In genomic region chr11:126989942-126990715, GRCh38 we compare ENCODE assay signal across 8 cellular contexts. TPM values are rescaled to one million over a fixed set of nuclear protein-coding genes. Genes with fewer than 3 reads are reported as not detected.
DNase-seq lines count a peak whose midpoint lies in the region; ATAC-seq and TF ChIP-seq lines count a peak whose summit lies in the region.

No MANE protein-coding gene starts in this region.

- intact Hi-C loops in left ventricle myocardium inferior (cut with micrococcal nuclease), result no loop called here

- 20 to 21% methylated on average over 20 to 22 of the region's 22 CpGs for WGBS in GM23248 (ENCODE audit: low coverage in 1 of 2, low lambda C conversion rate in 2 of 2, missing lambda C conversion rate in 2 of 2), 2 experiments

- H3K79me2 ChIP-seq in GM23248 (ENCODE audit: insufficient read depth) (peaks cover 61% of the 10 kb centered on the region), MM.1S (ENCODE audit: low read length) (no peaks in the 10 kb centered on the region)

- no peaks in the 10 kb centered on the region for H3K9me2 ChIP-seq in GM23248 (ENCODE audit: insufficient read depth)
- H3K9me2 ChIP-seq in MM.1S (replicated peaks; ENCODE audit: insufficient read depth, low read length), result no peaks in the 10 kb centered on the region

- peak overlapping the region; percentile 83 for H3K9ac ChIP-seq in GM23248
- H3K9ac ChIP-seq in MM.1S (ENCODE audit: low read length), result no peak overlapping the region
- no peak overlapping the region for H3K9ac ChIP-seq in SK-N-MC (ENCODE audit: insufficient read length)
- peak overlapping the region; percentile 31 for H3K9ac ChIP-seq in adipocyte (ENCODE audit: low read length)

- DNase-seq in EL (peak; percentile 84), GM23248 (peak; percentile 87), MM.1S (peak; percentile 61), SK-N-MC (ENCODE audit: low read depth, low spot score) (peak; percentile 34), adipocyte (ENCODE audit: low read depth) (peak; percentile 91), left ventricle myocardium inferior (peak; percentile 62), renal cortical epithelial cell (ENCODE audit: low read depth) (peak; percentile 49)

- in situ Hi-C loops in GM23248 (cut with MboI), result loop anchor here (10.0 kb wide), 2 partner anchors 275 to 375 kb away; no protein-coding TSS in a partner anchor

- H3K4me3 ChIP-seq in GM23248 (peak overlapping the region; percentile 46), MM.1S (ENCODE audit: low read length) (no peak overlapping the region), SK-N-MC (no peak overlapping the region), adipocyte (ENCODE audit: low read length) (no peak overlapping the region), left ventricle myocardium inferior (no peak overlapping the region)

- peak; percentile 93 for TF ChIP-seq CTCF in MM.1S (IDR thresholded peaks at IDR 0.05; ENCODE audit: low read length)
- peak; percentile 93 for TF ChIP-seq CTCF in left ventricle myocardium inferior (IDR thresholded peaks at IDR 0.05; ENCODE audit: borderline replicate concordance)

- peak overlapping the region; percentile 83 for H3K4me2 ChIP-seq in GM23248 (ENCODE audit: unreplicated experiment)
- H3K4me2 ChIP-seq in MM.1S (ENCODE audit: low read depth, low read length), result peak overlapping the region; percentile 57; the same call in 1 of the 2 replicates

- ATAC-seq in HG02763 (IDR thresholded peaks at IDR 0.05; ENCODE audit: unreplicated experiment), result no peak

- H3K27ac ChIP-seq in GM23248, result peak overlapping the region; percentile 100
- no peak overlapping the region for H3K27ac ChIP-seq in MM.1S (ENCODE audit: low read length)
- H3K27ac ChIP-seq in SK-N-MC, result no peak overlapping the region
- no peak overlapping the region for H3K27ac ChIP-seq in left ventricle myocardium inferior (replicated peaks)

- H3F3A ChIP-seq in GM23248 (ENCODE audit: insufficient read depth) (peaks cover 43% of the 10 kb centered on the region), MM.1S (ENCODE audit: insufficient read depth, low read length) (no peaks in the 10 kb centered on the region)

- H3K36me3 ChIP-seq in GM23248 (ENCODE audit: low read depth), result no peaks in the 10 kb centered on the region
- H3K36me3 ChIP-seq in MM.1S (replicated peaks; ENCODE audit: insufficient read depth, low read length), result no peaks in the 10 kb centered on the region
- no peaks in the 10 kb centered on the region for H3K36me3 ChIP-seq in SK-N-MC (ENCODE audit: insufficient read depth, low read length)
- H3K36me3 ChIP-seq in adipocyte (ENCODE audit: control insufficient read depth, insufficient read depth, low read length, severe bottlenecking), result no peaks in the 10 kb centered on the region
- no peaks in the 10 kb centered on the region for H3K36me3 ChIP-seq in left ventricle myocardium inferior

- no peaks in the 10 kb centered on the region for H4K20me1 ChIP-seq in GM23248 (ENCODE audit: insufficient read depth)
- H4K20me1 ChIP-seq in MM.1S (ENCODE audit: insufficient read depth, low read length), result no peaks in the 10 kb centered on the region

- H2AFZ ChIP-seq in GM23248 (peak overlapping the region; percentile 55), MM.1S (ENCODE audit: low read length) (0 out of 2 replicates have a peak overlapping the region, but pooled peaks have one; percentile 40)

- H3K4me1 ChIP-seq in GM23248 (ENCODE audit: insufficient read depth) (peaks cover 55% of the 10 kb centered on the region), MM.1S (ENCODE audit: low read length) (peaks cover 12% of the 10 kb centered on the region), adipocyte (ENCODE audit: control insufficient read depth, insufficient read depth, low read length) (peaks cover 37% of the 10 kb centered on the region), left ventricle myocardium inferior (no peaks in the 10 kb centered on the region)

- H3K9me3 ChIP-seq in GM23248 (ENCODE audit: low read depth), result no peaks in the 10 kb centered on the region
- no peaks in the 10 kb centered on the region for H3K9me3 ChIP-seq in MM.1S (replicated peaks; ENCODE audit: insufficient read depth, low read length)
- H3K9me3 ChIP-seq in SK-N-MC (ENCODE audit: low read depth, low read length), result no peaks in the 10 kb centered on the region
- no peaks in the 10 kb centered on the region for H3K9me3 ChIP-seq in adipocyte (ENCODE audit: control insufficient read depth, low read length)
- H3K9me3 ChIP-seq in left ventricle myocardium inferior (replicated peaks), result no peaks in the 10 kb centered on the region

- H3K27me3 ChIP-seq in GM23248 (replicated peaks; ENCODE audit: insufficient read depth) (no peaks in the 10 kb centered on the region), MM.1S (replicated peaks; ENCODE audit: insufficient read depth, low read length) (no peaks in the 10 kb centered on the region), adipocyte (replicated peaks; ENCODE audit: control insufficient read depth, insufficient read depth, low read length) (no peaks in the 10 kb centered on the region), left ventricle myocardium inferior (ENCODE audit: low read depth) (peaks cover 96% of the 10 kb centered on the region)

RNA-seq across cellular contexts. Expression of gene KIRREL3, which starts 10.4 kb away (rescaled TPM):
- total RNA-seq in GM23248 (2014; rRNA removed; shearing (Covaris generic)), result 31.1 and 35.6 TPM in 2 replicates
- polyA plus RNA-seq in GM23248 (2016; fragmentation: Nextera tagmentation; extraction: Ambion mirVana), result 16.1 and 17.5 TPM in 2 replicates
- total RNA-seq in left ventricle myocardium inferior (0.74 TPM), renal cortical epithelial cell (0.10 and 7.6 TPM in 2 replicates)

Comparison
In these comparisons a context has a peak if more than half of its experiments do, and no peak if none do; other contexts are left out.
1. DNase-seq: peak in every context shown above with its lines; median percentile 91 in adipocyte; 87 in GM23248; 84 in EL; 62 in left ventricle myocardium inferior; 61 in MM.1S; 49 in renal cortical epithelial cell; 34 in SK-N-MC.
2. H3K9ac ChIP-seq: peak in GM23248 (single experiment) and adipocyte (single experiment); none in MM.1S (single experiment) and SK-N-MC (single experiment).